In the genomic region with DNA sequence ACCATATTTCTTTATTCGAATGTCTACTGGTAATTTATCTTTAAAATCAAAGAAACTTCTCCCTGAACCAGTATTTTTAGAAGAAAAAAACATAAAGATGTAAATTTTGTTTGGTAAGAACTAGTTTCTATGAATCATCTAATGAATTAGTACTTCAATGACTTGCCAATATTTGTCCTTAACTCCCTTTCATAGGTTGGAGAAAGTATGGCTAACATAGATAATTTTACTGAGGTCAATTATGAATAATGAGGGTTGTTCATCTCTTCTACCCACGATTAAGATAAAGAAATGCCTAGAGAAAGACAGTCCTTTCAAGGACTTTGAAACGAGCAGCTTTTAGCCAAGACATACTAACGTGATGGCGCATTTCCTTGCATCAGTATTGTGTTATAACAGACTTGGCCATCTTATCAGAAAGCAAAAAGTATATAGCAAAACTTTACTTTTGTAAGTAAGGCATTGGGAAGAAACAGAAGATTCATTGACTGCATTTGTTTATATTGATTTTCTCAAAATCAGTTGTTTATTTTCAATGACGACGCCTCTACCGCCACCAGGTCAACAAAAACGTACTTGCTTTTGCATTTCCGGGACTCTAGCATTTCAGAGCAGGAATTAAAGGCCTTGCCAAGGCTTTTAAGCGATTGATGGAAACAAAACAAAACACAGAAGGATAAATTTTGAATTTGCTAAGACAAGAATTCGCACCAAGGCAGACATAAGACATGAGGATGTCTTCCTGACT, we compare ENCODE assay signal across 8 cellular contexts. TPM values are rescaled to one million over a fixed set of nuclear protein-coding genes. Genes with fewer than 3 reads are reported as not detected.
A peak's percentile ranks its signal among the peaks of the same experiment; 100 is the strongest.
DNase-seq lines count a peak whose midpoint lies in the region; ATAC-seq and TF ChIP-seq lines count a peak whose summit lies in the region.

No MANE protein-coding gene starts in this region.

- no peaks in the 10 kb centered on the region for H3K9me3 ChIP-seq in BE2C
- no peaks in the 10 kb centered on the region for H3K9me3 ChIP-seq in skeletal muscle tissue (ENCODE audit: control insufficient read depth in 3 of 3, low read length in 3 of 3)

- CTCF ChIA-PET in WTC11 (lab: Charles Lee), result no interaction called here

- H3K36me3 ChIP-seq in BE2C (no peaks in the 10 kb centered on the region), skeletal muscle tissue (ENCODE audit: control insufficient read depth in 3 of 3, insufficient read depth in 3 of 3, low read length in 3 of 3) (no peaks in the 10 kb centered on the region)

- H3K4me3 ChIP-seq in BE2C (ENCODE audit: low read depth, low read length) (peak overlapping the region; percentile 66), skeletal muscle tissue (ENCODE audit: low read length in 3 of 3) (peak overlapping the region; percentile 90)

- H3K4me1 Mint-ChIP-seq in WTC11 (peaks cover 36% of the 10 kb centered on the region), glutamatergic neuron (ENCODE audit: low read depth, unreplicated experiment) (peaks cover 3% of the 10 kb centered on the region)

- POLR2A ChIA-PET in WTC11 (lab: Charles Lee), result no interaction called here

- no peaks in the 10 kb centered on the region for H3K9me3 Mint-ChIP-seq in WTC11
- H3K9me3 Mint-ChIP-seq in glutamatergic neuron (ENCODE audit: unreplicated experiment), result no peaks in the 10 kb centered on the region

- H3K36me3 Mint-ChIP-seq in WTC11 (no peaks in the 10 kb centered on the region), glutamatergic neuron (ENCODE audit: unreplicated experiment) (no peaks in the 10 kb centered on the region)

- no peaks in the 10 kb centered on the region for H3K27me3 ChIP-seq in BE2C
- H3K27me3 ChIP-seq in skeletal muscle tissue (ENCODE audit: control insufficient read depth in 3 of 3, insufficient read depth in 3 of 3, low read length in 3 of 3), result no peaks in the 10 kb centered on the region

- H3K9ac ChIP-seq in skeletal muscle tissue (ENCODE audit: low read depth in 1 of 3, low read length in 3 of 3), result peak overlapping the region; percentile 90 to 93 (median 93)

- peak overlapping the region; percentile 92 for H3K27ac ChIP-seq in skeletal muscle tissue (ENCODE audit: low read depth, low read length)

- TF ChIP-seq CTCF in BE2C (IDR thresholded peaks at IDR 0.05; ENCODE audit: low read depth, low read length) (no peak), WTC11 (IDR thresholded peaks at IDR 0.05) (no peak), glutamatergic neuron (IDR thresholded peaks at IDR 0.05; ENCODE audit: partially characterized antibody, unreplicated experiment) (no peak)

- H3K4me1 ChIP-seq in BE2C, result no peaks in the 10 kb centered on the region
- H3K4me1 ChIP-seq in skeletal muscle tissue (ENCODE audit: control insufficient read depth in 3 of 3, insufficient read depth in 3 of 3, low read length in 3 of 3), result peaks cover 3 to 18% (median 5%) of the 10 kb centered on the region in 3 donors

- H3K27me3 Mint-ChIP-seq in WTC11 (ENCODE audit: low read depth), result no peaks in the 10 kb centered on the region; the same call in 1 of the 2 replicates
- no peaks in the 10 kb centered on the region for H3K27me3 Mint-ChIP-seq in glutamatergic neuron (ENCODE audit: unreplicated experiment)

- ATAC-seq in GM18909 (IDR thresholded peaks at IDR 0.05; ENCODE audit: poor library complexity, unreplicated experiment) (peak; percentile 14), HG03342 (IDR thresholded peaks at IDR 0.05; ENCODE audit: unreplicated experiment) (peak; percentile 28), WTC11 (no peak)

- peak overlapping the region; percentile 69; the same call in 1 of the 2 replicates for H3K27ac Mint-ChIP-seq in WTC11
- peak overlapping the region; percentile 4 for H3K27ac Mint-ChIP-seq in glutamatergic neuron (ENCODE audit: unreplicated experiment)

- H3K4me3 Mint-ChIP-seq in WTC11, result peak overlapping the region; percentile 61
- H3K4me3 Mint-ChIP-seq in glutamatergic neuron (ENCODE audit: unreplicated experiment), result peak overlapping the region; percentile 73

- DNase-seq in BE2C, result no peak
- DNase-seq in WTC11 (ENCODE audit: low spot score), result no peak
- no peak for DNase-seq in glutamatergic neuron
- DNase-seq in NCI-H128 (lab: John Stamatoyannopoulos, UW; ENCODE audit: unreplicated experiment), result no peak
- DNase-seq in superior temporal gyrus (ENCODE audit: extremely low spot score), result no peak

TF ChIP-seq in WTC11, 78 proteins besides CTCF, POLR2A, EP300 and RAD21 (continues in another document):
- TF ChIP-seq ZNF232 (CRISPR knock-in tag; IDR thresholded peaks at IDR 0.05) (no peak), ZNF396 (CRISPR knock-in tag; IDR thresholded peaks at IDR 0.05; ENCODE audit: borderline replicate concordance) (no peak), CREB1 (CRISPR knock-in tag; IDR thresholded peaks at IDR 0.05) (no peak), OVOL2 (CRISPR knock-in tag; IDR thresholded peaks at IDR 0.05; ENCODE audit: borderline replicate concordance) (no peak), NFE2L1 (CRISPR knock-in tag; IDR thresholded peaks at IDR 0.05) (no peak), ZNF423 (CRISPR knock-in tag; IDR thresholded peaks at IDR 0.05) (no peak), MXD4 (CRISPR knock-in tag; IDR thresholded peaks at IDR 0.05; ENCODE audit: borderline replicate concordance) (no peak), ZNF138 (CRISPR knock-in tag; conservative IDR thresholded peaks at IDR 0.05) (no peak), NR1H2 (CRISPR knock-in tag; IDR thresholded peaks at IDR 0.05) (no peak), RELA (CRISPR knock-in tag; IDR thresholded peaks at IDR 0.05; ENCODE audit: borderline replicate concordance) (no peak), NFYB (CRISPR knock-in tag; conservative IDR thresholded peaks at IDR 0.05; ENCODE audit: low read depth) (no peak), CREM (CRISPR knock-in tag; IDR thresholded peaks at IDR 0.05) (no peak), SOX15 (CRISPR knock-in tag; IDR thresholded peaks at IDR 0.05) (no peak), ESRRA (CRISPR knock-in tag; IDR thresholded peaks at IDR 0.05; ENCODE audit: borderline replicate concordance) (no peak)
- TF ChIP-seq, protein P1, sequence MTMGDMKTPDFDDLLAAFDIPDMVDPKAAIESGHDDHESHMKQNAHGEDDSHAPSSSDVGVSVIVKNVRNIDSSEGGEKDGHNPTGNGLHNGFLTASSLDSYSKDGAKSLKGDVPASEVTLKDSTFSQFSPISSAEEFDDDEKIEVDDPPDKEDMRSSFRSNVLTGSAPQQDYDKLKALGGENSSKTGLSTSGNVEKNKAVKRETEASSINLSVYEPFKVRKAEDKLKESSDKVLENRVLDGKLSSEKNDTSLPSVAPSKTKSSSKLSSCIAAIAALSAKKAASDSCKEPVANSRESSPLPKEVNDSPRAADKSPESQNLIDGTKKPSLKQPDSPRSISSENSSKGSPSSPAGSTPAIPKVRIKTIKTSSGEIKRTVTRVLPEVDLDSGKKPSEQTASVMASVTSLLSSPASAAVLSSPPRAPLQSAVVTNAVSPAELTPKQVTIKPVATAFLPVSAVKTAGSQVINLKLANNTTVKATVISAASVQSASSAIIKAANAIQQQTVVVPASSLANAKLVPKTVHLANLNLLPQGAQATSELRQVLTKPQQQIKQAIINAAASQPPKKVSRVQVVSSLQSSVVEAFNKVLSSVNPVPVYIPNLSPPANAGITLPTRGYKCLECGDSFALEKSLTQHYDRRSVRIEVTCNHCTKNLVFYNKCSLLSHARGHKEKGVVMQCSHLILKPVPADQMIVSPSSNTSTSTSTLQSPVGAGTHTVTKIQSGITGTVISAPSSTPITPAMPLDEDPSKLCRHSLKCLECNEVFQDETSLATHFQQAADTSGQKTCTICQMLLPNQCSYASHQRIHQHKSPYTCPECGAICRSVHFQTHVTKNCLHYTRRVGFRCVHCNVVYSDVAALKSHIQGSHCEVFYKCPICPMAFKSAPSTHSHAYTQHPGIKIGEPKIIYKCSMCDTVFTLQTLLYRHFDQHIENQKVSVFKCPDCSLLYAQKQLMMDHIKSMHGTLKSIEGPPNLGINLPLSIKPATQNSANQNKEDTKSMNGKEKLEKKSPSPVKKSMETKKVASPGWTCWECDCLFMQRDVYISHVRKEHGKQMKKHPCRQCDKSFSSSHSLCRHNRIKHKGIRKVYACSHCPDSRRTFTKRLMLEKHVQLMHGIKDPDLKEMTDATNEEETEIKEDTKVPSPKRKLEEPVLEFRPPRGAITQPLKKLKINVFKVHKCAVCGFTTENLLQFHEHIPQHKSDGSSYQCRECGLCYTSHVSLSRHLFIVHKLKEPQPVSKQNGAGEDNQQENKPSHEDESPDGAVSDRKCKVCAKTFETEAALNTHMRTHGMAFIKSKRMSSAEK (CRISPR knock-in tag; IDR thresholded peaks at IDR 0.05; ENCODE audit: borderline replicate concordance), result no peak
- TF ChIP-seq, protein P2, sequence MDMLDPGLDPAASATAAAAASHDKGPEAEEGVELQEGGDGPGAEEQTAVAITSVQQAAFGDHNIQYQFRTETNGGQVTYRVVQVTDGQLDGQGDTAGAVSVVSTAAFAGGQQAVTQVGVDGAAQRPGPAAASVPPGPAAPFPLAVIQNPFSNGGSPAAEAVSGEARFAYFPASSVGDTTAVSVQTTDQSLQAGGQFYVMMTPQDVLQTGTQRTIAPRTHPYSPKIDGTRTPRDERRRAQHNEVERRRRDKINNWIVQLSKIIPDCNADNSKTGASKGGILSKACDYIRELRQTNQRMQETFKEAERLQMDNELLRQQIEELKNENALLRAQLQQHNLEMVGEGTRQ (CRISPR knock-in tag; IDR thresholded peaks at IDR 0.05), result no peak
- TF ChIP-seq, protein P3, sequence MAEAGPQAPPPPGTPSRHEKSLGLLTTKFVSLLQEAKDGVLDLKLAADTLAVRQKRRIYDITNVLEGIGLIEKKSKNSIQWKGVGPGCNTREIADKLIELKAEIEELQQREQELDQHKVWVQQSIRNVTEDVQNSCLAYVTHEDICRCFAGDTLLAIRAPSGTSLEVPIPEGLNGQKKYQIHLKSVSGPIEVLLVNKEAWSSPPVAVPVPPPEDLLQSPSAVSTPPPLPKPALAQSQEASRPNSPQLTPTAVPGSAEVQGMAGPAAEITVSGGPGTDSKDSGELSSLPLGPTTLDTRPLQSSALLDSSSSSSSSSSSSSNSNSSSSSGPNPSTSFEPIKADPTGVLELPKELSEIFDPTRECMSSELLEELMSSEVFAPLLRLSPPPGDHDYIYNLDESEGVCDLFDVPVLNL (CRISPR knock-in tag; IDR thresholded peaks at IDR 0.05; ENCODE audit: borderline replicate concordance, low read depth), result no peak
- TF ChIP-seq, protein P4, sequence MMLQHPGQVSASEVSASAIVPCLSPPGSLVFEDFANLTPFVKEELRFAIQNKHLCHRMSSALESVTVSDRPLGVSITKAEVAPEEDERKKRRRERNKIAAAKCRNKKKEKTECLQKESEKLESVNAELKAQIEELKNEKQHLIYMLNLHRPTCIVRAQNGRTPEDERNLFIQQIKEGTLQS (CRISPR knock-in tag; conservative IDR thresholded peaks at IDR 0.05), result no peak

RNA-seq across cellular contexts. Expression of gene RBM43, which starts 1.0 kb away (rescaled TPM):
- 0.54 TPM for polyA plus RNA-seq in BE2C (2012; ENCODE audit: insufficient read depth, insufficient read length, low read depth)
- 2.8 to 3.3 TPM (median 2.9 TPM) in 3 replicates for total RNA-seq in WTC11 (2021)
- 1.1 TPM for total RNA-seq in glutamatergic neuron (ENCODE audit: unreplicated experiment)
- total RNA-seq in skeletal muscle tissue, result 6.3 TPM

RNA-seq across cellular contexts. Expression of gene NMI, which starts 28.8 kb away (rescaled TPM):
- 1.5 TPM for polyA plus RNA-seq in BE2C (2012; ENCODE audit: insufficient read depth, insufficient read length, low read depth)
- total RNA-seq in WTC11 (2021) (3.4 to 4.3 TPM (median 3.7 TPM) in 3 replicates), glutamatergic neuron (ENCODE audit: unreplicated experiment) (0.34 TPM), skeletal muscle tissue (5.7 TPM)
